In the genomic region with DNA sequence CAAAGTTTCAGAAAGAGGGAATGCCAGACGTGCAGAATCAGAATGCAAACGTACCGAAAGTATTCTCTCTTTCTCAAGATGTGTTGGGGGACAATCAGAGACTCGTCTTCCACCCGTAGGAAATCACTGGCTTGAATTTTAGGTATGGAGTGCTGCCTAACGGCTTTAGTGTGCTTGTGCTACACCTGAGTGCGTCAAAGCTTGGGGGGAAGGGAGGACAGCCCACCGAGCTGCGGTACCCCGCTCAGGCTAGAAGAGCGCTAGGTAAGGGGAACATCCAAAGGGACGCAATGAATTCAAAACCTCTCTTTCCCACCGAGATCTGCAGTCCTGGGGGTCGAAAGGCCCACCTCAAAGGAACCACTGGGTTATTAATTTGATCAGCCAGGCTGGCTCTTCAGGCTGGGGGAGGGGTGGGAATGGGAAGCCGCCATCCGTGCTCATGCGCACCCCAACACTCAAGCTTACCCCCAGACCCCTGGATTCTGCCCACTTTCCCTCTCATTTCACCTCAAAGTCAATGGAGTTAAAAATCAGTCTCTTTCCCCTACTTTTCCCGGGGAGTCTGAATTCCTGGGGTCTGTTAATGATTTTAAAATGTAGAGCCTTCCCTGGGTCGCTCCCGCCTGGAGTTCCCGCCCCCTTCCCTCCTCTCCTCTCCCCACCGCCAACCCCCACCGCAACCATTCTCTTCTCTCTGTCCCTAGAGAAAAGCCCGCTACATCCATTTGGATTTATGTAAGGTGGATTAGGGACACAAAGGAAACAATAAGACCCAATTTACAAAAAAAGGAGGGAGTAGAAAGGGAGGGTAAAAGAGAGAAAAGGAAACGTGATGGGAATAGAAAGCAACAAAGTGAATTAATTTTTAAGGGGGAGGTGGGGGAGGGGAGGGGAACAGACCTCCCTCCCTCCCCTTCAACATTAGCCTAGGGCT, we compare ENCODE assay signal across 8 cellular contexts. TPM values are rescaled to one million over a fixed set of nuclear protein-coding genes. Genes with fewer than 3 reads are reported as not detected.
DNase-seq lines count a peak whose midpoint lies in the region; ATAC-seq and TF ChIP-seq lines count a peak whose summit lies in the region.

No MANE protein-coding gene starts in this region.

- H3K4me1 Mint-ChIP-seq in activated naive CD8-positive, alpha-beta T cell (ENCODE audit: low read depth) = peaks cover 29% of the 10 kb centered on the region
- H3K4me1 Mint-ChIP-seq in activated naive CD8-positive, alpha-beta T cell treated with anti-CD3 and anti-CD28 coated beads for 36 hours = peaks cover 22% of the 10 kb centered on the region

- 12 to 14% methylated on average over 11 to 12 of the region's 25 CpGs for WGBS in mesodermal cell (ENCODE audit: insufficient coverage in 2 of 2), 2 experiments
- 70 to 75% methylated on average over 15 to 25 of the region's 25 CpGs for WGBS in transverse colon (ENCODE audit: low coverage in 1 of 2), 2 donors

- H3K4me1 ChIP-seq in mesodermal cell (ENCODE audit: control insufficient read depth, insufficient read depth, low read length, poor library complexity, severe bottlenecking) (no peaks in the 10 kb centered on the region), transverse colon (peaks cover 6 to 31% (median 16%) of the 10 kb centered on the region in 4 donors)

- H3K9me3 Mint-ChIP-seq in activated naive CD8-positive, alpha-beta T cell (ENCODE audit: low read depth) = no peaks in the 10 kb centered on the region
- H3K9me3 Mint-ChIP-seq in activated naive CD8-positive, alpha-beta T cell treated with anti-CD3 and anti-CD28 coated beads for 36 hours = no peaks in the 10 kb centered on the region

- no peak for TF ChIP-seq POLR2A in transverse colon (IDR thresholded peaks at IDR 0.05)

- no peak for TF ChIP-seq EP300 in transverse colon (IDR thresholded peaks at IDR 0.05; ENCODE audit: low read depth)

- peak overlapping the region; percentile 55 for H3K4me3 Mint-ChIP-seq in activated naive CD8-positive, alpha-beta T cell
- no peak overlapping the region for H3K4me3 Mint-ChIP-seq in activated naive CD8-positive, alpha-beta T cell treated with anti-CD3 and anti-CD28 coated beads for 36 hours

- H3K9me3 ChIP-seq in mesodermal cell (ENCODE audit: control insufficient read depth, low read length) (no peaks in the 10 kb centered on the region), transverse colon (no peaks in the 10 kb centered on the region)

- DNase-seq in activated naive CD8-positive, alpha-beta T cell treated with anti-CD3 and anti-CD28 coated beads for 36 hours = no peak
- peak in 9 of 61 donors; percentile 6 to 62 (median 13) for DNase-seq in caudate nucleus (lab: John Stamatoyannopoulos, UW)
- no peak for DNase-seq in transverse colon
- DNase-seq in NCI-H2196 treated with DMSO at 0.1 percent for 48 hours (lab: John Stamatoyannopoulos, UW; ENCODE audit: unreplicated experiment) = no peak

- H3K36me3 ChIP-seq in mesodermal cell (ENCODE audit: control insufficient read depth, insufficient read depth, low read length) (no peaks in the 10 kb centered on the region), transverse colon (no peaks in the 10 kb centered on the region)

- no peaks in the 10 kb centered on the region for H3K36me3 Mint-ChIP-seq in activated naive CD8-positive, alpha-beta T cell
- no peaks in the 10 kb centered on the region for H3K36me3 Mint-ChIP-seq in activated naive CD8-positive, alpha-beta T cell treated with anti-CD3 and anti-CD28 coated beads for 36 hours

- peaks cover 37% of the 10 kb centered on the region for H3K27me3 Mint-ChIP-seq in activated naive CD8-positive, alpha-beta T cell
- peaks cover 84% of the 10 kb centered on the region for H3K27me3 Mint-ChIP-seq in activated naive CD8-positive, alpha-beta T cell treated with anti-CD3 and anti-CD28 coated beads for 36 hours

- no peak for ATAC-seq in HG02610 (IDR thresholded peaks at IDR 0.05; ENCODE audit: unreplicated experiment)
- ATAC-seq in GM19324 (IDR thresholded peaks at IDR 0.05; ENCODE audit: low FRiP score, unreplicated experiment) = no peak

- no peak overlapping the region for H3K27ac Mint-ChIP-seq in activated naive CD8-positive, alpha-beta T cell
- no peak overlapping the region for H3K27ac Mint-ChIP-seq in activated naive CD8-positive, alpha-beta T cell treated with anti-CD3 and anti-CD28 coated beads for 36 hours

- H3K27ac ChIP-seq in caudate nucleus (ENCODE audit: low read depth, low read length) = peak overlapping the region; percentile 36
- no peak overlapping the region for H3K27ac ChIP-seq in mesodermal cell (ENCODE audit: low read depth, low read length, severe bottlenecking)
- no peak overlapping the region for H3K27ac ChIP-seq in transverse colon

- intact Hi-C loops in transverse colon (cut with DNase I; ENCODE audit: low total_unique reads) = loop anchor here (5.0 kb wide), 2 partner anchors 138 to 398 kb away; no protein-coding TSS in a partner anchor

- H3K4me3 ChIP-seq in mesodermal cell (ENCODE audit: extremely low read depth, insufficient read depth, low read length, poor library complexity, severe bottlenecking) (peak overlapping the region; percentile 60), transverse colon (peak overlapping the region in 3 of 4 donors; percentile 67 to 76 (median 71))

- in situ Hi-C loops in transverse colon (cut with MboI; ENCODE audit: low pct_ligation_motif_present in 1 of 4, low pct_unique_long_range_greater_than_20kb in 1 of 4, low sequenced_read_pairs in 3 of 4) = loop anchor here (5.0 to 10.0 kb wide), 2 partner anchors 882 to 885 kb away; no protein-coding TSS in a partner anchor

- TF ChIP-seq CTCF in transverse colon (IDR thresholded peaks at IDR 0.05) = no peak

- H3K27me3 ChIP-seq in transverse colon = peaks cover 22% of the 10 kb centered on the region

RNA-seq across cellular contexts. Expression of a gene that starts 2.5 kb away (rescaled TPM):
- total RNA-seq in activated naive CD8-positive, alpha-beta T cell treated with anti-CD3 and anti-CD28 coated beads for 36 hours = under 1 TPM; 0.20 to 0.47 TPM
- polyA plus RNA-seq in mesodermal cell (2013, experiment 1 of 2) = 9.2 TPM
- polyA plus RNA-seq in mesodermal cell (2013, experiment 2 of 2) = 12.6 TPM
- 10 to 100 TPM in 3 of 4 donors, 1 to 10 TPM in 1; 1.5 to 21.0 (median 13.8) TPM for total RNA-seq in transverse colon
